Comparison of ENCODE assay signal across 1 cellular context in the genomic region with DNA sequence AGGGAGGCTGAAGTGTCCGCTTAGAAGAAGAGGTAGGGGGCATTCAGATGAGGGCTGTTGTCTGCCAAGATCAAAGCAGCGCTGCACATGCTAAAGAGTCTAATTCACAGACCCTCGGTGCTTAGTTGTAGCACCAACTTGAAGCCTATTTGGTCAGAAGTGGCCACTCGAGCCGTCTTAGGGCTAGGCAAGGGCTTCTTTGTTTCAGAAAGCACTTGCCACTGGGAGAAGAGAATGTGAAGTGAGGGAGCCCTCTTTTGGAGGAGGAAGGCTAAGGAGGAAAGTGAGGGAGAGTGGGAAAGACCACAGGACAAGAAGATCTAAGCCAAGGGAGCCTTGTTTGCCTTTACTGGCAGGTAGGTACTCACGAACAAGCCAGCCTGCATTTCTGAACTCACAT.
TF ChIP-seq lines count a peak whose summit lies in the region.

No MANE protein-coding gene starts in this region.

TF ChIP-seq in H1, 55 proteins besides CTCF, POLR2A, EP300 and RAD21 (continued from another document):
- TF ChIP-seq, protein P1, sequence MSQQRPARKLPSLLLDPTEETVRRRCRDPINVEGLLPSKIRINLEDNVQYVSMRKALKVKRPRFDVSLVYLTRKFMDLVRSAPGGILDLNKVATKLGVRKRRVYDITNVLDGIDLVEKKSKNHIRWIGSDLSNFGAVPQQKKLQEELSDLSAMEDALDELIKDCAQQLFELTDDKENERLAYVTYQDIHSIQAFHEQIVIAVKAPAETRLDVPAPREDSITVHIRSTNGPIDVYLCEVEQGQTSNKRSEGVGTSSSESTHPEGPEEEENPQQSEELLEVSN (IDR thresholded peaks at IDR 0.05), result no peak
- TF ChIP-seq JUN (IDR thresholded peaks at IDR 0.05; ENCODE audit: low read depth, low read length) (no peak), CREB1 (IDR thresholded peaks at IDR 0.05) (no peak), MAFK (IDR thresholded peaks at IDR 0.05; ENCODE audit: low read depth, low read length) (no peak), POU5F1 (IDR thresholded peaks at IDR 0.05; ENCODE audit: low read depth, low read length) (no peak), CTBP2 (IDR thresholded peaks at IDR 0.05; ENCODE audit: borderline replicate concordance, insufficient read depth, insufficient read length, low read length) (no peak), TAF7 (optimal IDR thresholded peaks at IDR 0.05; ENCODE audit: borderline replicate concordance, low read depth, low read length) (no peak), RFX5 (IDR thresholded peaks at IDR 0.05; ENCODE audit: borderline replicate concordance, low read depth, low read length) (no peak), SIX5 (IDR thresholded peaks at IDR 0.05; ENCODE audit: low read depth, low read length) (no peak), NRF1 (IDR thresholded peaks at IDR 0.05; ENCODE audit: low read depth, low read length) (no peak), FOSL1 (IDR thresholded peaks at IDR 0.05; ENCODE audit: insufficient read depth, low read depth, low read length) (no peak), SP1 (IDR thresholded peaks at IDR 0.05; ENCODE audit: low read depth, low read length) (no peak), SIRT6 (IDR thresholded peaks at IDR 0.05; ENCODE audit: low read length) (no peak), SAP30 (IDR thresholded peaks at IDR 0.05; ENCODE audit: insufficient read depth, insufficient replicate concordance, low read length) (no peak), BACH1 (IDR thresholded peaks at IDR 0.05; ENCODE audit: low read length) (no peak), JUND (IDR thresholded peaks at IDR 0.05; ENCODE audit: low read length) (no peak), ZNF274 (IDR thresholded peaks at IDR 0.05; ENCODE audit: borderline replicate concordance, extremely low read depth, low read length) (no peak)
- TF ChIP-seq, protein P2, sequence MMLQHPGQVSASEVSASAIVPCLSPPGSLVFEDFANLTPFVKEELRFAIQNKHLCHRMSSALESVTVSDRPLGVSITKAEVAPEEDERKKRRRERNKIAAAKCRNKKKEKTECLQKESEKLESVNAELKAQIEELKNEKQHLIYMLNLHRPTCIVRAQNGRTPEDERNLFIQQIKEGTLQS (IDR thresholded peaks at IDR 0.05; ENCODE audit: insufficient read depth, low read depth, low read length), result no peak
